Comparison of ENCODE assay signal across 16 cellular contexts in the genomic region with DNA sequence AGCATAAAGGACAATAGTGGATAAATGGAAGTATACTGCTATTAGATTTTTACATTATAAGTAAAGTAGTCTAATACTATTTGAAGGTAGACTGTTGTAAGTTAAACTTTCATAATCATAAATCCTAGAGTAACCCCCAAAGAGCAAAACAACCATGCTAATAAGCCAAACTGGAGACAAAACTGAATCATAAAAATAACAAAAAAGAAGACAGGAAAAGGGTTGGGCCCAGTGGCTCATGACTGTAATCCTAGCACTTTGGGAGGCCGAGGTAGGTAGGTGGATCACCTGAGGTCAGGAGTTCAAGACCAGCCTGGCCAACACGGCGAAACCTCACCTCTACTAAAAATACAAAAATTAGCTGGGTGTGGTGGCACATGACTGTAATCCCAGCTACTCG. TPM values are rescaled to one million over a fixed set of nuclear protein-coding genes. Genes with fewer than 3 reads are reported as not detected.
DNase-seq lines count a peak whose midpoint lies in the region; ATAC-seq and TF ChIP-seq lines count a peak whose summit lies in the region.
"Had no signal": no experiment of that assay in that cellular context is flagged by ENCODE, and none has a peak within 500 bp of the region (broad histone marks: within the 10 kb centered on the region; RNA-seq: fewer than 3 reads in every experiment).

No MANE protein-coding gene starts in this region.

- H3K4me3 ChIP-seq in GM23248: no peak overlapping the region
- peak overlapping the region; percentile 41 for H3K4me3 ChIP-seq in skeletal muscle satellite cell (ENCODE audit: low read length)
- no peak overlapping the region for H3K4me3 ChIP-seq in ovary
- H3K4me3 ChIP-seq: A549 had no signal

- H3K4me1 ChIP-seq in GM23248 (ENCODE audit: insufficient read depth) (peaks cover 49% of the 10 kb centered on the region), skeletal muscle satellite cell (ENCODE audit: control insufficient read depth, insufficient read depth, low read length) (peaks cover 50% of the 10 kb centered on the region), ovary (ENCODE audit: insufficient read depth) (peaks cover 5% of the 10 kb centered on the region)

- peak overlapping the region; percentile 30; the same call in 1 of the 2 replicates for H3K27ac Mint-ChIP-seq in WTC11
- H3K27ac Mint-ChIP-seq in mesothelial cell of epicardium: peak overlapping the region; percentile 39

- no peak for ATAC-seq in WTC11
- ATAC-seq: A549, Panc1 had no signal

- intact Hi-C loops in ovary (cut with DNase I): no loop called here

- TF ChIP-seq EP300 in ovary (IDR thresholded peaks at IDR 0.05): no peak

- no peaks in the 10 kb centered on the region for H3K27me3 ChIP-seq in GM23248 (replicated peaks; ENCODE audit: insufficient read depth)
- no peaks in the 10 kb centered on the region for H3K27me3 ChIP-seq in skeletal muscle satellite cell (ENCODE audit: control insufficient read depth, insufficient read depth, low read length)
- no peaks in the 10 kb centered on the region for H3K27me3 ChIP-seq in ovary

- H3K9me3 ChIP-seq in GM23248 (ENCODE audit: low read depth) (no peaks in the 10 kb centered on the region), skeletal muscle satellite cell (replicated peaks; ENCODE audit: low read length) (no peaks in the 10 kb centered on the region), ovary (no peaks in the 10 kb centered on the region)
- H3K9me3 ChIP-seq: A549 had no signal

- H3K4me2 ChIP-seq in GM23248 (ENCODE audit: unreplicated experiment) (peak overlapping the region; percentile 53), skeletal muscle satellite cell (ENCODE audit: low read length) (peak overlapping the region; percentile 69)
- H3K4me2 ChIP-seq: A549, KMS-11 had no signal

- CTCF ChIA-PET in WTC11 (lab: Charles Lee): no interaction called here

- H2AFZ ChIP-seq in GM23248: no peak overlapping the region

- H3K27ac ChIP-seq in GM23248 (peak overlapping the region; percentile 19; the same call in 1 of the 2 replicates), ovary (no peak overlapping the region)
- H3K27ac ChIP-seq: A549, KMS-11 had no signal

- no peak for TF ChIP-seq POLR2A in ovary (IDR thresholded peaks at IDR 0.05)

- DNase-seq in GM23248 (no peak), WTC11 (ENCODE audit: low spot score) (no peak), mesothelial cell of epicardium (ENCODE audit: low spot score in 2 of 2, unreplicated experiment in 2 of 2) (no peak), epidermal melanocyte (ENCODE audit: insufficient read length, low spot score) (no peak), SIG-M5 treated with dmso at 0.1 percent for 504 hours (lab: John Stamatoyannopoulos, UW; ENCODE audit: unreplicated experiment) (no peak), ovary (no peak)
- DNase-seq: GF-D8, MM.1S, NCI-H1105, NCI-H187, NCI-H524 treated with DMSO at 0.1 percent for 48 hours, Right ventricle myocardium superior had no signal

- WGBS in GM23248 (ENCODE audit: low coverage in 1 of 2, low lambda C conversion rate in 2 of 2, missing lambda C conversion rate in 2 of 2), 2 experiments: 93 to 96% methylated on average over 4 of the region's 4 CpGs
- WGBS in ovary, 3 donors: 93 to 97% (median 95%) methylated on average over 4 of the region's 4 CpGs

- peaks cover 22% of the 10 kb centered on the region for H3F3A ChIP-seq in GM23248 (ENCODE audit: insufficient read depth)

- H3K4me1 Mint-ChIP-seq in WTC11: peaks cover 50% of the 10 kb centered on the region
- peaks cover 46% of the 10 kb centered on the region for H3K4me1 Mint-ChIP-seq in mesothelial cell of epicardium

- H3K36me3 Mint-ChIP-seq in WTC11: peaks cover 14% of the 10 kb centered on the region
- H3K36me3 Mint-ChIP-seq in mesothelial cell of epicardium: peaks cover 35% of the 10 kb centered on the region

- H3K9me2 ChIP-seq in GM23248 (ENCODE audit: insufficient read depth): no peaks in the 10 kb centered on the region

- POLR2A ChIA-PET in WTC11 (lab: Charles Lee): interaction anchor here (0.6 kb wide), 1 partner anchor 87 kb away, joined by 3 read pairs; no protein-coding TSS in a partner anchor

- H3K9me3 Mint-ChIP-seq in WTC11 (no peaks in the 10 kb centered on the region), mesothelial cell of epicardium (peaks cover 14% of the 10 kb centered on the region)

- H3K27me3 Mint-ChIP-seq in WTC11 (ENCODE audit: low read depth): no peaks in the 10 kb centered on the region
- no peaks in the 10 kb centered on the region for H3K27me3 Mint-ChIP-seq in mesothelial cell of epicardium (ENCODE audit: low read depth)

- no peak overlapping the region for H3K4me3 Mint-ChIP-seq in WTC11
- H3K4me3 Mint-ChIP-seq in mesothelial cell of epicardium: no peak overlapping the region

- H3K36me3 ChIP-seq in GM23248 (ENCODE audit: low read depth) (no peaks in the 10 kb centered on the region), skeletal muscle satellite cell (ENCODE audit: insufficient read depth, low read length) (no peaks in the 10 kb centered on the region), ovary (no peaks in the 10 kb centered on the region)

- no peak overlapping the region for H3K9ac ChIP-seq in GM23248
- H3K9ac ChIP-seq in skeletal muscle satellite cell (ENCODE audit: low read depth, low read length): peak overlapping the region; percentile 29
- H3K9ac ChIP-seq: KMS-11 had no signal

- peaks cover 9% of the 10 kb centered on the region; the same call in 1 of the 2 replicates for H4K20me1 ChIP-seq in GM23248 (ENCODE audit: insufficient read depth)

- in situ Hi-C loops in GM23248 (cut with MboI): no loop called here

- no peak for TF ChIP-seq CTCF in WTC11 (IDR thresholded peaks at IDR 0.05)
- TF ChIP-seq CTCF in mesothelial cell of epicardium (IDR thresholded peaks at IDR 0.05; ENCODE audit: unreplicated experiment): no peak
- no peak for TF ChIP-seq CTCF in ovary (IDR thresholded peaks at IDR 0.05)

- H3K79me2 ChIP-seq in GM23248 (ENCODE audit: insufficient read depth): peaks cover 98% of the 10 kb centered on the region

TF ChIP-seq in WTC11, 78 proteins besides CTCF, POLR2A, EP300 and RAD21:
- TF ChIP-seq, protein P1, sequence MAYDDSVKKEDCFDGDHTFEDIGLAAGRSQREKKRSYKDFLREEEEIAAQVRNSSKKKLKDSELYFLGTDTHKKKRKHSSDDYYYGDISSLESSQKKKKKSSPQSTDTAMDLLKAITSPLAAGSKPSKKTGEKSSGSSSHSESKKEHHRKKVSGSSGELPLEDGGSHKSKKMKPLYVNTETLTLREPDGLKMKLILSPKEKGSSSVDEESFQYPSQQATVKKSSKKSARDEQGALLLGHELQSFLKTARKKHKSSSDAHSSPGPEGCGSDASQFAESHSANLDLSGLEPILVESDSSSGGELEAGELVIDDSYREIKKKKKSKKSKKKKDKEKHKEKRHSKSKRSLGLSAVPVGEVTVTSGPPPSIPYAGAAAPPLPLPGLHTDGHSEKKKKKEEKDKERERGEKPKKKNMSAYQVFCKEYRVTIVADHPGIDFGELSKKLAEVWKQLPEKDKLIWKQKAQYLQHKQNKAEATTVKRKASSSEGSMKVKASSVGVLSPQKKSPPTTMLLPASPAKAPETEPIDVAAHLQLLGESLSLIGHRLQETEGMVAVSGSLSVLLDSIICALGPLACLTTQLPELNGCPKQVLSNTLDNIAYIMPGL (CRISPR knock-in tag; IDR thresholded peaks at IDR 0.05): no peak
- TF ChIP-seq NFYB (CRISPR knock-in tag; conservative IDR thresholded peaks at IDR 0.05; ENCODE audit: low read depth) (no peak), FOXJ3 (CRISPR knock-in tag; IDR thresholded peaks at IDR 0.05; ENCODE audit: borderline replicate concordance) (no peak), NR1H2 (CRISPR knock-in tag; IDR thresholded peaks at IDR 0.05) (no peak), JUN (CRISPR knock-in tag; IDR thresholded peaks at IDR 0.05) (no peak), SOX15 (CRISPR knock-in tag; IDR thresholded peaks at IDR 0.05) (no peak), ETV6 (CRISPR knock-in tag; IDR thresholded peaks at IDR 0.05) (no peak), NFATC4 (CRISPR knock-in tag; IDR thresholded peaks at IDR 0.05) (no peak), TEAD1 (CRISPR knock-in tag; IDR thresholded peaks at IDR 0.05) (no peak), ESRRA (CRISPR knock-in tag; IDR thresholded peaks at IDR 0.05; ENCODE audit: borderline replicate concordance) (no peak), KAT7 (CRISPR knock-in tag; IDR thresholded peaks at IDR 0.05; ENCODE audit: borderline replicate concordance) (no peak), TP53 (CRISPR knock-in tag; IDR thresholded peaks at IDR 0.05) (no peak), ZBTB21 (CRISPR knock-in tag; IDR thresholded peaks at IDR 0.05; ENCODE audit: borderline replicate concordance) (no peak), TEAD4 (CRISPR knock-in tag; IDR thresholded peaks at IDR 0.05) (no peak), EMX1 (CRISPR knock-in tag; IDR thresholded peaks at IDR 0.05) (no peak)
- TF ChIP-seq, protein P2, sequence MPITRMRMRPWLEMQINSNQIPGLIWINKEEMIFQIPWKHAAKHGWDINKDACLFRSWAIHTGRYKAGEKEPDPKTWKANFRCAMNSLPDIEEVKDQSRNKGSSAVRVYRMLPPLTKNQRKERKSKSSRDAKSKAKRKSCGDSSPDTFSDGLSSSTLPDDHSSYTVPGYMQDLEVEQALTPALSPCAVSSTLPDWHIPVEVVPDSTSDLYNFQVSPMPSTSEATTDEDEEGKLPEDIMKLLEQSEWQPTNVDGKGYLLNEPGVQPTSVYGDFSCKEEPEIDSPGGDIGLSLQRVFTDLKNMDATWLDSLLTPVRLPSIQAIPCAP (CRISPR knock-in tag; IDR thresholded peaks at IDR 0.05): no peak
- TF ChIP-seq, protein P3, sequence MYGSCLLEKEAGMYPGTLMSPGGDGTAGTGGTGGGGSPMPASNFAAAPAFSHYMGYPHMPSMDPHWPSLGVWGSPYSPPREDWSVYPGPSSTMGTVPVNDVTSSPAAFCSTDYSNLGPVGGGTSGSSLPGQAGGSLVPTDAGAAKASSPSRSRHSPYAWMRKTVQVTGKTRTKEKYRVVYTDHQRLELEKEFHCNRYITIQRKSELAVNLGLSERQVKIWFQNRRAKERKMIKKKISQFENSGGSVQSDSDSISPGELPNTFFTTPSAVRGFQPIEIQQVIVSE (CRISPR knock-in tag; IDR thresholded peaks at IDR 0.05; ENCODE audit: borderline replicate concordance): no peak

RNA-seq across cellular contexts. Expression of a gene that starts 9.7 kb away (rescaled TPM):
- total RNA-seq in GM23248 (2014; rRNA removed; shearing (Covaris generic)): 14.8 and 18.8 TPM in 2 replicates
- polyA plus RNA-seq in GM23248 (2016; fragmentation: Nextera tagmentation; extraction: Ambion mirVana): 26.3 and 27.1 TPM in 2 replicates
- 37.1 to 41.5 TPM (median 38.4 TPM) in 3 replicates for total RNA-seq in WTC11 (2021)
- total RNA-seq in mesothelial cell of epicardium: 63.7 to 65.0 TPM (median 63.9 TPM) in 3 replicates
- 21.8 and 27.9 TPM in 2 replicates for total RNA-seq in skeletal muscle satellite cell (2012; rRNA removed)
- total RNA-seq in ovary: 10 to 100 TPM; 18.6 to 29.7 (median 26.5) TPM
- 10 to 100 TPM in 1 of 2 donors, 1 to 10 TPM in 1; 7.0 to 19.0 TPM for polyA plus RNA-seq in ovary
